8 cellular contexts compared by ENCODE assay signal in the genomic region with DNA sequence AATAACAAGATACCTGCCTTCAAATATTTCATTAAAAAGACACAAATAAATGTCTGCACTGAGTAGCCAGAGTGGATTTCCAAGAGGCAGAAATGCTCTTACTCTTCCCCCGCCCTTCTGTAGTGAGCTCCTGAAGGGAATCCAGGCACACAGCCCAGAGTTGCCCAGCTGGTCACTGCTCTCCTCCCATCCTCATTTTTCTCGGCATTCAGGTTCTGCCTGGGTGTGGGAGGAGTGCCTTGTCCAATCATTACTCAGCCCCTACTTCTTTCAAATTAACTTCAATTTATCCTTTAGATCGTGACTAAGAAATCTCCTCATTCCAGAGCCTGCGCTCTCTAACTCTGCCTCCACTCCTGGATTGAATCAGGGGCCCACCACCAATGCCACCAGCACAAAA. TPM values are rescaled to one million over a fixed set of nuclear protein-coding genes. Genes with fewer than 3 reads are reported as not detected.
DNase-seq lines count a peak whose midpoint lies in the region; ATAC-seq and TF ChIP-seq lines count a peak whose summit lies in the region.
"Had no signal": no experiment of that assay in that cellular context is flagged by ENCODE, and none has a peak within 500 bp of the region (broad histone marks: within the 10 kb centered on the region; RNA-seq: fewer than 3 reads in every experiment).

No MANE protein-coding gene starts in this region.

- H2BK20ac ChIP-seq in IMR-90 (ENCODE audit: low read depth, low read length): no peak overlapping the region

- no CpG with 5 or more reads among the region's 4 CpGs for WGBS in IMR-90 (ENCODE audit: extremely low coverage in 2 of 2, insufficient read length in 1 of 2), 2 experiments
- WGBS in mammary epithelial cell (ENCODE audit: low coverage, missing lambda C conversion rate): 14% methylated on average over 4 of the region's 4 CpGs
- 44 to 58% methylated on average over 4 of the region's 4 CpGs for WGBS in testis, 2 donors

- no peak overlapping the region for H3K23ac ChIP-seq in IMR-90 (ENCODE audit: low read depth, low read length)

- H2BK15ac ChIP-seq in IMR-90 (ENCODE audit: low read depth, low read length): no peak overlapping the region

- H3K4me2 ChIP-seq in IMR-90 (ENCODE audit: low read depth, low read length) (no peak overlapping the region), mammary epithelial cell (ENCODE audit: insufficient read depth, low read depth, low read length) (peak overlapping the region; percentile 51)

- peaks cover 18% of the 10 kb centered on the region for H3K9me1 ChIP-seq in IMR-90 (ENCODE audit: insufficient read depth, low read length)

- H3K56ac ChIP-seq in IMR-90 (ENCODE audit: extremely low read depth, insufficient read depth, low read length): no peak overlapping the region

- H4K5ac ChIP-seq in IMR-90 (ENCODE audit: low read depth, low read length): no peak overlapping the region

- H3K79me1 ChIP-seq in IMR-90 (ENCODE audit: low read depth in 1 of 2, low read length in 2 of 2): peaks cover 44 to 82% of the 10 kb centered on the region in 2 experiments

- no peaks in the 10 kb centered on the region for H3K9me3 Mint-ChIP-seq in activated CD8-positive, alpha-beta memory T cell treated with anti-CD3 and anti-CD28 coated beads, Interleukin-2, amount 10 ng/mL, durations not matched to agents 7 days and 5 days (ENCODE audit: low read depth)

- peak; percentile 93 for DNase-seq in IMR-90
- peak; percentile 85 for DNase-seq in mammary epithelial cell
- DNase-seq in kidney glomerular epithelial cell (lab: John Stamatoyannopoulos, UW): peak; percentile 88
- DNase-seq in testis: peak; percentile 87
- no peak for DNase-seq in activated CD8-positive, alpha-beta memory T cell treated with anti-CD3 and anti-CD28 coated beads, Interleukin-2, amount 10 ng/mL, durations not matched to agents 7 days and 5 days
- no peak for DNase-seq in activated CD4-positive, alpha-beta T cell treated with anti-CD3 and anti-CD28 coated beads for 1 hour

- H3K4me1 ChIP-seq in IMR-90 (ENCODE audit: control insufficient read depth, insufficient read depth, low read length): peaks cover 14% of the 10 kb centered on the region
- peaks cover 30% of the 10 kb centered on the region for H3K4me1 ChIP-seq in mammary epithelial cell (ENCODE audit: insufficient read depth, low read length)
- H3K4me1 ChIP-seq in testis: peaks cover 10% of the 10 kb centered on the region

- dilution Hi-C loops in IMR-90 (cut with HindIII; ENCODE audit: low sequenced_read_pairs, unreplicated experiment) (no loop called here), mammary epithelial cell (cut with HindIII; ENCODE audit: low sequenced_read_pairs) (no loop called here)

- ATAC-seq in IMR-90 (ENCODE audit: low read depth) (peak; percentile 98), GM19035 (IDR thresholded peaks at IDR 0.05; ENCODE audit: unreplicated experiment) (no peak)
- no peak for ATAC-seq in activated CD8-positive, alpha-beta memory T cell treated with anti-CD3 and anti-CD28 coated beads, Interleukin-2, amount 10 ng/mL, durations not matched to agents 7 days and 5 days

- no peak overlapping the region for H3K4ac ChIP-seq in IMR-90 (ENCODE audit: low read depth, low read length)

- TF ChIP-seq RAD21 in IMR-90 (IDR thresholded peaks at IDR 0.05; ENCODE audit: low read length): no peak

- H4K91ac ChIP-seq in IMR-90 (ENCODE audit: insufficient read depth, low read depth, low read length): no peak overlapping the region

- no peak overlapping the region for H3K9ac ChIP-seq in IMR-90 (ENCODE audit: low read depth, low read length)
- no peak overlapping the region for H3K9ac ChIP-seq in mammary epithelial cell (ENCODE audit: insufficient read depth, low read length)

- peaks cover 96% of the 10 kb centered on the region for H3K79me2 ChIP-seq in mammary epithelial cell (ENCODE audit: insufficient read depth, low read length)

- H3K36me3 ChIP-seq in IMR-90 (ENCODE audit: control insufficient read depth, insufficient read depth, low read length) (peaks cover 4% of the 10 kb centered on the region; the same call in 1 of the 2 replicates), mammary epithelial cell (ENCODE audit: insufficient read depth, low read length) (peaks cover 6% of the 10 kb centered on the region), testis (ENCODE audit: low read depth, missing control alignments) (no peaks in the 10 kb centered on the region)

- H3K14ac ChIP-seq in IMR-90 (replicated peaks; ENCODE audit: low read depth, low read length): no peak overlapping the region

- peaks cover 9% of the 10 kb centered on the region for H3K36me3 Mint-ChIP-seq in activated CD8-positive, alpha-beta memory T cell treated with anti-CD3 and anti-CD28 coated beads, Interleukin-2, amount 10 ng/mL, durations not matched to agents 7 days and 5 days

- H3K27me3 ChIP-seq in IMR-90 (ENCODE audit: control insufficient read depth, insufficient read depth, low read length) (no peaks in the 10 kb centered on the region), mammary epithelial cell (ENCODE audit: insufficient read depth, low read length) (no peaks in the 10 kb centered on the region), testis (no peaks in the 10 kb centered on the region)

- POLR2A ChIA-PET in IMR-90 (lab: Charles Lee; ENCODE audit: unreplicated experiment): no interaction called here

- no peak overlapping the region for H4K8ac ChIP-seq in IMR-90 (ENCODE audit: low read depth in 2 of 2, low read length in 2 of 2)

- H3K4me3 Mint-ChIP-seq in activated CD8-positive, alpha-beta memory T cell treated with anti-CD3 and anti-CD28 coated beads, Interleukin-2, amount 10 ng/mL, durations not matched to agents 7 days and 5 days: no peak overlapping the region

- TF ChIP-seq POLR2A in IMR-90 (IDR thresholded peaks at IDR 0.05; ENCODE audit: low read depth, low read length) (no peak), testis (IDR thresholded peaks at IDR 0.05) (no peak)

- H4K20me1 ChIP-seq in IMR-90 (ENCODE audit: insufficient read depth, low read length): peaks cover 48% of the 10 kb centered on the region
- no peaks in the 10 kb centered on the region for H4K20me1 ChIP-seq in mammary epithelial cell (ENCODE audit: insufficient read depth, low read length)

- H2AK9ac ChIP-seq in IMR-90 (replicated peaks; ENCODE audit: low read depth, low read length, poor library complexity): no peak overlapping the region

- BruUV-seq in IMR-90 (replicated peaks; lab: Mats Ljungman, UMichigan) (no TSS peak), mammary epithelial cell (replicated peaks; lab: Mats Ljungman, UMichigan) (no TSS peak)

- no peak overlapping the region for H2AK5ac ChIP-seq in IMR-90 (ENCODE audit: low read depth, low read length)

- H3K9me3 ChIP-seq in IMR-90 (ENCODE audit: control insufficient read depth, insufficient read depth, low read length): no peaks in the 10 kb centered on the region
- no peaks in the 10 kb centered on the region for H3K9me3 ChIP-seq in mammary epithelial cell (replicated peaks; ENCODE audit: insufficient read depth, low read length)
- H3K9me3 ChIP-seq in testis: no peaks in the 10 kb centered on the region

- H3K4me1 Mint-ChIP-seq in activated CD8-positive, alpha-beta memory T cell treated with anti-CD3 and anti-CD28 coated beads, Interleukin-2, amount 10 ng/mL, durations not matched to agents 7 days and 5 days: peaks cover 30% of the 10 kb centered on the region

- no peaks in the 10 kb centered on the region for H3K27me3 Mint-ChIP-seq in activated CD8-positive, alpha-beta memory T cell treated with anti-CD3 and anti-CD28 coated beads, Interleukin-2, amount 10 ng/mL, durations not matched to agents 7 days and 5 days

- no peak overlapping the region for H2BK120ac ChIP-seq in IMR-90 (ENCODE audit: low read depth, low read length)

- in situ Hi-C loops in IMR-90 (cut with MboI; ENCODE audit: low sequenced_read_pairs) (loop anchor here (25.0 kb wide), 1 partner anchor 518 kb away; no protein-coding TSS in a partner anchor), mammary epithelial cell (cut with MboI; ENCODE audit: low sequenced_read_pairs in 2 of 2) (no loop called here)

- no peak overlapping the region for H3K18ac ChIP-seq in IMR-90 (ENCODE audit: low read depth, low read length)

- H2AFZ ChIP-seq in IMR-90 (replicated peaks; ENCODE audit: low read length, poor library complexity) (no peak overlapping the region), mammary epithelial cell (ENCODE audit: low read depth, low read length) (no peak overlapping the region)

- H3K27ac ChIP-seq in IMR-90 (ENCODE audit: insufficient read depth, low read length): no peak overlapping the region
- H3K27ac ChIP-seq in mammary epithelial cell (ENCODE audit: insufficient read depth, low read depth, low read length): peak overlapping the region; percentile 34
- H3K27ac ChIP-seq in testis: no peak overlapping the region

- no peak overlapping the region for H2BK5ac ChIP-seq in IMR-90 (ENCODE audit: low read depth, low read length, poor library complexity, severe bottlenecking)

- CTCF ChIA-PET in IMR-90 (lab: Yijun Ruan, JAX): no interaction called here
- CTCF ChIA-PET in mammary epithelial cell (lab: Charles Lee; ENCODE audit: low non-redundant PET): no interaction called here
- CTCF ChIA-PET in activated CD8-positive, alpha-beta memory T cell treated with anti-CD3 and anti-CD28 coated beads, Interleukin-2, amount 10 ng/mL, durations not matched to agents 7 days and 5 days (lab: Charles Lee): no interaction called here

- intact Hi-C loops in IMR-90 (cut with micrococcal nuclease): no loop called here
- intact Hi-C loops in mammary epithelial cell (cut with micrococcal nuclease): loop anchor here (2.0 kb wide), 1 partner anchor 15 kb away; no protein-coding TSS in a partner anchor
- intact Hi-C loops in testis (cut with DNase I; ENCODE audit: low total_unique reads): no loop called here

- no peak overlapping the region for H3K4me3 ChIP-seq in IMR-90 (ENCODE audit: insufficient read depth, low read depth, low read length)
- no peak overlapping the region for H3K4me3 ChIP-seq in mammary epithelial cell (replicated peaks in 1 of 3; ENCODE audit: insufficient read depth in 1 of 3, low read depth in 2 of 3, low read length in 3 of 3)
- no peak overlapping the region for H3K4me3 ChIP-seq in testis
- H3K4me3 ChIP-seq: K562 had no signal

- no peak overlapping the region for H3K27ac Mint-ChIP-seq in activated CD8-positive, alpha-beta memory T cell treated with anti-CD3 and anti-CD28 coated beads, Interleukin-2, amount 10 ng/mL, durations not matched to agents 7 days and 5 days

- no peak for TF ChIP-seq CTCF in IMR-90 (conservative IDR thresholded peaks at IDR 0.05; ENCODE audit: low read depth, low read length)
- no peak for TF ChIP-seq CTCF in mammary epithelial cell (conservative IDR thresholded peaks at IDR 0.05 in 1 of 2, IDR thresholded peaks at IDR 0.05 in 1 of 2; ENCODE audit: extremely low read depth in 1 of 2, insufficient read depth in 1 of 2, low read depth in 1 of 2, low read length in 2 of 2)
- no peak for TF ChIP-seq CTCF in testis (IDR thresholded peaks at IDR 0.05)

RNA-seq across cellular contexts. Expression of a gene that starts 12.2 kb away (rescaled TPM):
- 30.8 and 44.2 TPM in 2 replicates for total RNA-seq in IMR-90 (2012; rRNA removed)
- 18.1 and 21.8 TPM in 2 replicates for polyA plus RNA-seq in IMR-90 (2012; rRNA removed)
- 6.1 and 9.9 TPM in 2 replicates for polyA plus RNA-seq in IMR-90 (2012; cell fraction: cytosol; rRNA removed)
- polyA plus RNA-seq in IMR-90 (2012; cell fraction: nucleus; rRNA removed; ENCODE audit: low replicate concordance): 6.3 and 15.2 TPM in 2 replicates
- 10 to 100 TPM; 52.4 to 76.0 TPM for total RNA-seq in mammary epithelial cell
- 31.9 TPM for polyA plus RNA-seq in mammary epithelial cell
- 65.6 TPM for polyA minus RNA-seq in mammary epithelial cell
- total RNA-seq in testis: 10 to 100 TPM; 41.7 to 52.2 TPM
- 21.1 TPM for polyA plus RNA-seq in testis (ENCODE audit: insufficient read depth, low read depth, low replicate concordance)
- 10 to 100 TPM; 16.8 to 34.4 TPM for total RNA-seq in activated CD8-positive, alpha-beta memory T cell treated with anti-CD3 and anti-CD28 coated beads, Interleukin-2, amount 10 ng/mL, durations not matched to agents 7 days and 5 days

Comparison
In these comparisons a context has a peak if more than half of its experiments do, and no peak if none do; other contexts are left out.
1. DNase-seq: peak in IMR-90 (single experiment), mammary epithelial cell (single experiment), kidney glomerular epithelial cell (single experiment) and testis (single experiment); none in activated CD8-positive, alpha-beta memory T cell treated with anti-CD3 and anti-CD28 coated beads, Interleukin-2, amount 10 ng/mL, durations not matched to agents 7 days and 5 days (single experiment) and activated CD4-positive, alpha-beta T cell treated with anti-CD3 and anti-CD28 coated beads for 1 hour (single experiment).